ENCODE assay signal across 8 cellular contexts in genomic region chr2:66437601-66438497, GRCh38. TPM values are rescaled to one million over a fixed set of nuclear protein-coding genes. Genes with fewer than 3 reads are reported as not detected.
DNase-seq lines count a peak whose midpoint lies in the region; ATAC-seq and TF ChIP-seq lines count a peak whose summit lies in the region.

No MANE protein-coding gene starts in this region.

- H3K9me3 Mint-ChIP-seq in type B pancreatic cell: no peaks in the 10 kb centered on the region

- H3K36me3 ChIP-seq in ectodermal cell (ENCODE audit: control insufficient read depth, insufficient read depth, low read length) (no peaks in the 10 kb centered on the region), mesodermal cell (ENCODE audit: control insufficient read depth, insufficient read depth, low read length) (peaks cover 14% of the 10 kb centered on the region)

- H3K27me3 ChIP-seq in ectodermal cell (ENCODE audit: control insufficient read depth, insufficient read depth, low read length, poor library complexity, severe bottlenecking): peaks cover 76% of the 10 kb centered on the region

- TF ChIP-seq CTCF in type B pancreatic cell (conservative IDR thresholded peaks at IDR 0.05): no peak

- 1 to 2% methylated on average over 26 of the region's 26 CpGs for WGBS in ectodermal cell, 2 experiments
- WGBS in mesodermal cell (ENCODE audit: insufficient coverage in 2 of 2), 2 experiments: 1 to 3% methylated on average over 22 to 23 of the region's 26 CpGs

- H3K27me3 Mint-ChIP-seq in type B pancreatic cell: peaks cover 38% of the 10 kb centered on the region

- H3K4me3 ChIP-seq in ectodermal cell (ENCODE audit: insufficient read depth, low read depth, low read length): peak overlapping the region; percentile 37
- peak overlapping the region; percentile 48 for H3K4me3 ChIP-seq in mesodermal cell (ENCODE audit: extremely low read depth, insufficient read depth, low read length, poor library complexity, severe bottlenecking)

- H3K4me1 ChIP-seq in ectodermal cell (ENCODE audit: control insufficient read depth, insufficient read depth, low read length) (peaks cover 36% of the 10 kb centered on the region), mesodermal cell (ENCODE audit: control insufficient read depth, insufficient read depth, low read length, poor library complexity, severe bottlenecking) (peaks cover 11% of the 10 kb centered on the region)

- H3K4me3 Mint-ChIP-seq in type B pancreatic cell: peak overlapping the region; percentile 96

- no peak for ATAC-seq in HG03175 (IDR thresholded peaks at IDR 0.05; ENCODE audit: unreplicated experiment)

- DNase-seq in NCI-H1417 (lab: John Stamatoyannopoulos, UW) (peak in 2 of 3 experiments; percentile 77 to 86), NCI-H1417 treated with DMSO at 0.1 percent for 48 hours (lab: John Stamatoyannopoulos, UW) (no peak), type B pancreatic cell (ENCODE audit: extremely low spot score, unreplicated experiment) (no peak), NCI-H2196 treated with DMSO at 0.1 percent for 48 hours (lab: John Stamatoyannopoulos, UW; ENCODE audit: unreplicated experiment) (no peak), NCI-H1436 treated with DMSO at 0.1 percent for 48 hours (lab: John Stamatoyannopoulos, UW) (no peak)

- H3K27ac ChIP-seq in ectodermal cell (ENCODE audit: insufficient read depth, low read depth, low read length, poor library complexity, severe bottlenecking): no peak overlapping the region
- H3K27ac ChIP-seq in mesodermal cell (ENCODE audit: low read depth, low read length, severe bottlenecking): peak overlapping the region; percentile 96

- peak overlapping the region; percentile 98 for H3K27ac Mint-ChIP-seq in type B pancreatic cell

- no peaks in the 10 kb centered on the region for H3K9me3 ChIP-seq in ectodermal cell (ENCODE audit: control insufficient read depth, low read length)
- no peaks in the 10 kb centered on the region for H3K9me3 ChIP-seq in mesodermal cell (ENCODE audit: control insufficient read depth, low read length)

- peaks cover 57% of the 10 kb centered on the region for H3K36me3 Mint-ChIP-seq in type B pancreatic cell

- H3K4me1 Mint-ChIP-seq in type B pancreatic cell (ENCODE audit: unreplicated experiment): peaks cover 16% of the 10 kb centered on the region

RNA-seq across cellular contexts. Expression of gene MEIS1, which starts 2.9 kb away (rescaled TPM):
- polyA plus RNA-seq in ectodermal cell (2013, experiment 1 of 4): 21.8 TPM
- polyA plus RNA-seq in ectodermal cell (2013, experiment 2 of 4): 16.3 TPM
- 25.2 TPM for polyA plus RNA-seq in ectodermal cell (2013, experiment 3 of 4)
- polyA plus RNA-seq in ectodermal cell (2013, experiment 4 of 4): 23.8 TPM
- 51.6 TPM for polyA plus RNA-seq in mesodermal cell (2013, experiment 1 of 2)
- polyA plus RNA-seq in mesodermal cell (2013, experiment 2 of 2): 43.1 TPM
- 250 and 255 TPM in 2 replicates for total RNA-seq in type B pancreatic cell (ENCODE audit: low replicate concordance)

Comparison
In these comparisons a context has a peak if more than half of its experiments do, and no peak if none do; other contexts are left out.
1. DNase-seq: peak in NCI-H1417 (2 of 3); none in NCI-H1417 treated with DMSO at 0.1 percent for 48 hours (single experiment), type B pancreatic cell (single experiment), NCI-H2196 treated with DMSO at 0.1 percent for 48 hours (single experiment) and NCI-H1436 treated with DMSO at 0.1 percent for 48 hours (single experiment).